Comparison of ENCODE assay signal across 1 cellular context in genomic region chr1:6052543-6053205, GRCh38.
TF ChIP-seq lines count a peak whose summit lies in the region.

No MANE protein-coding gene starts in this region.

TF ChIP-seq in SK-N-SH, 30 proteins besides CTCF, POLR2A, EP300 and RAD21 (continued from another document):
- TF ChIP-seq, protein P1, sequence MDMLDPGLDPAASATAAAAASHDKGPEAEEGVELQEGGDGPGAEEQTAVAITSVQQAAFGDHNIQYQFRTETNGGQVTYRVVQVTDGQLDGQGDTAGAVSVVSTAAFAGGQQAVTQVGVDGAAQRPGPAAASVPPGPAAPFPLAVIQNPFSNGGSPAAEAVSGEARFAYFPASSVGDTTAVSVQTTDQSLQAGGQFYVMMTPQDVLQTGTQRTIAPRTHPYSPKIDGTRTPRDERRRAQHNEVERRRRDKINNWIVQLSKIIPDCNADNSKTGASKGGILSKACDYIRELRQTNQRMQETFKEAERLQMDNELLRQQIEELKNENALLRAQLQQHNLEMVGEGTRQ (IDR thresholded peaks at IDR 0.05; ENCODE audit: borderline replicate concordance, low read depth, low read length) = no peak
- TF ChIP-seq GABPA (IDR thresholded peaks at IDR 0.05; ENCODE audit: low read depth) = no peak
- TF ChIP-seq JUND (IDR thresholded peaks at IDR 0.05) = no peak
- no peak for TF ChIP-seq FOXM1 (IDR thresholded peaks at IDR 0.05; ENCODE audit: low read depth)
- TF ChIP-seq, protein P2, sequence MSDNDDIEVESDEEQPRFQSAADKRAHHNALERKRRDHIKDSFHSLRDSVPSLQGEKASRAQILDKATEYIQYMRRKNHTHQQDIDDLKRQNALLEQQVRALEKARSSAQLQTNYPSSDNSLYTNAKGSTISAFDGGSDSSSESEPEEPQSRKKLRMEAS (IDR thresholded peaks at IDR 0.05; ENCODE audit: low read depth) = no peak
- TF ChIP-seq RFX5 (IDR thresholded peaks at IDR 0.05; ENCODE audit: low read length) = peak; percentile 36; the same call in 1 of the 2 replicates
